Comparison of ENCODE assay signal across 17 cellular contexts in the genomic region with DNA sequence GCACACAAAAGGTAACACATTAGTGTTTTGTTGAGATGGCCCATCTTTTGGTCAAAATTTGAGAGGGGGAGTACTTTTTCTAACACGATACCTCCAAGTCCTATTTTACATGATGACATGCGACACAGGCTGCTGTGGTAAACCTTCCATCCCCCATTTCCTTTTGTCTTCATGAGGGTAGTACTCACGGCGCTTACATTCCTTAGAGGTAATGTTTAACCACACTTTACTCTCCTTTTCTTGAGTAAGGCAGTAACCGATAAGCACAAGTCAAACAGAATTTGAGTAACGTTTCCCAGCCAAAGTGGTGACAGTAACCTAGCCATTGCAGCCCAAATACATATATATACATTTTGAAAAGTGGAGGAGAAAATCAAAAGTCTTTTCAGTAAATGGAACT. TPM values are rescaled to one million over a fixed set of nuclear protein-coding genes. Genes with fewer than 3 reads are reported as not detected.
DNase-seq lines count a peak whose midpoint lies in the region; ATAC-seq, FAIRE-seq and TF ChIP-seq lines count a peak whose summit lies in the region.
"Had no signal": no experiment of that assay in that cellular context is flagged by ENCODE, and none has a peak within 500 bp of the region (broad histone marks: within the 10 kb centered on the region; RNA-seq: fewer than 3 reads in every experiment).

No MANE protein-coding gene starts in this region.

- FAIRE-seq in bronchial epithelial cell (lab: Jason Lieb, UNC): peak; percentile 50
- FAIRE-seq: frontal cortex had no signal

- H3K27me3 ChIP-seq in bronchial epithelial cell (ENCODE audit: control insufficient read depth, insufficient read depth, low read length): no peaks in the 10 kb centered on the region
- no peaks in the 10 kb centered on the region for H3K27me3 ChIP-seq in upper lobe of right lung

- H3K9me3 Mint-ChIP-seq in activated CD8-positive, alpha-beta T cell treated with anti-CD3 and anti-CD28 coated beads for 36 hours: no peaks in the 10 kb centered on the region
- no peaks in the 10 kb centered on the region for H3K9me3 Mint-ChIP-seq in activated CD8-positive, alpha-beta T cell treated with anti-CD3 and anti-CD28 coated beads, Interleukin-2, amount 10 ng/mL, durations not matched to agents 7 days and 5 days (ENCODE audit: insufficient read depth)
- H3K9me3 Mint-ChIP-seq: CD8-positive, alpha-beta memory T cell; neural crest cell had no signal

- CTCF ChIA-PET in activated CD8-positive, alpha-beta T cell treated with anti-CD3 and anti-CD28 coated beads for 36 hours (lab: Charles Lee): no interaction called here
- CTCF ChIA-PET in activated CD8-positive, alpha-beta T cell treated with anti-CD3 and anti-CD28 coated beads, Interleukin-2, amount 10 ng/mL, durations not matched to agents 7 days and 5 days (lab: Charles Lee): no interaction called here

- H3K4me1 Mint-ChIP-seq in activated CD8-positive, alpha-beta T cell treated with anti-CD3 and anti-CD28 coated beads for 36 hours (ENCODE audit: low read depth): peaks cover 5% of the 10 kb centered on the region
- peaks cover 13% of the 10 kb centered on the region for H3K4me1 Mint-ChIP-seq in activated CD8-positive, alpha-beta T cell treated with anti-CD3 and anti-CD28 coated beads, Interleukin-2, amount 10 ng/mL, durations not matched to agents 7 days and 5 days (ENCODE audit: low read depth)
- H3K4me1 Mint-ChIP-seq: CD8-positive, alpha-beta memory T cell; neural crest cell had no signal

- H3K4me3 Mint-ChIP-seq in activated CD8-positive, alpha-beta T cell treated with anti-CD3 and anti-CD28 coated beads for 36 hours: no peak overlapping the region
- H3K4me3 Mint-ChIP-seq in activated CD8-positive, alpha-beta T cell treated with anti-CD3 and anti-CD28 coated beads, Interleukin-2, amount 10 ng/mL, durations not matched to agents 7 days and 5 days: no peak overlapping the region
- H3K4me3 Mint-ChIP-seq: CD8-positive, alpha-beta memory T cell; neural crest cell had no signal

- peaks cover 56% of the 10 kb centered on the region for H3K36me3 Mint-ChIP-seq in activated CD8-positive, alpha-beta T cell treated with anti-CD3 and anti-CD28 coated beads for 36 hours (ENCODE audit: low read depth)
- peaks cover 54% of the 10 kb centered on the region for H3K36me3 Mint-ChIP-seq in activated CD8-positive, alpha-beta T cell treated with anti-CD3 and anti-CD28 coated beads, Interleukin-2, amount 10 ng/mL, durations not matched to agents 7 days and 5 days (ENCODE audit: low read depth)

- intact Hi-C loops in activated CD8-positive, alpha-beta T cell treated with anti-CD3 and anti-CD28 coated beads for 36 hours (cut with micrococcal nuclease): no loop called here
- intact Hi-C loops in upper lobe of right lung (cut with DNase I): no loop called here

- DNase-seq in activated CD8-positive, alpha-beta T cell treated with anti-CD3 and anti-CD28 coated beads for 36 hours: no peak
- no peak for DNase-seq in activated CD8-positive, alpha-beta T cell treated with anti-CD3 and anti-CD28 coated beads, Interleukin-2, amount 10 ng/mL, durations not matched to agents 7 days and 5 days
- DNase-seq in bronchial epithelial cell (ENCODE audit: low read depth) (peak; percentile 66), left kidney (ENCODE audit: low read depth, low spot score) (peak; percentile 75), upper lobe of right lung (no peak)
- no peak for DNase-seq in stimulated activated naive CD4-positive, alpha-beta T cell treated with Interleukin-2 at 50 U/mL for 16 hours (lab: John Stamatoyannopoulos, UW)
- DNase-seq in activated CD4-positive, alpha-beta T cell treated with anti-CD3 and anti-CD28 coated beads, Interleukin-2, amount 50 U/mL, for 48 hours: no peak
- DNase-seq: 8988T; activated T-cell treated with anti-CD3 and anti-CD28 coated beads for 4 hours; CD8-positive, alpha-beta memory T cell; left cardiac atrium; NCI-H1092; NCI-H2227 treated with DMSO at 0.1 percent for 48 hours had no signal

- peaks cover 10% of the 10 kb centered on the region for H3K36me3 ChIP-seq in bronchial epithelial cell (ENCODE audit: control insufficient read depth, insufficient read depth, low read length)
- peaks cover 61% of the 10 kb centered on the region for H3K36me3 ChIP-seq in upper lobe of right lung

- H3K4me1 ChIP-seq in upper lobe of right lung: peaks cover 8% of the 10 kb centered on the region

- no peak overlapping the region for H3K4me3 ChIP-seq in bronchial epithelial cell (ENCODE audit: low read depth, low read length)
- no peak overlapping the region for H3K4me3 ChIP-seq in upper lobe of right lung
- H3K4me3 ChIP-seq: skin epidermis had no signal

- ATAC-seq in activated CD8-positive, alpha-beta T cell treated with anti-CD3 and anti-CD28 coated beads for 36 hours: peak; percentile 24
- no peak for ATAC-seq in activated CD8-positive, alpha-beta T cell treated with anti-CD3 and anti-CD28 coated beads, Interleukin-2, amount 10 ng/mL, durations not matched to agents 7 days and 5 days
- ATAC-seq in upper lobe of right lung: peak; percentile 92
- ATAC-seq in GM21528 (IDR thresholded peaks at IDR 0.05; ENCODE audit: low FRiP score, unreplicated experiment): no peak
- ATAC-seq: left cardiac atrium had no signal

- H3K27ac ChIP-seq in upper lobe of right lung: peak overlapping the region; percentile 62
- H3K27ac ChIP-seq: skin epidermis had no signal

- no peaks in the 10 kb centered on the region for H3K27me3 Mint-ChIP-seq in activated CD8-positive, alpha-beta T cell treated with anti-CD3 and anti-CD28 coated beads for 36 hours
- no peaks in the 10 kb centered on the region for H3K27me3 Mint-ChIP-seq in activated CD8-positive, alpha-beta T cell treated with anti-CD3 and anti-CD28 coated beads, Interleukin-2, amount 10 ng/mL, durations not matched to agents 7 days and 5 days (ENCODE audit: low read depth)
- H3K27me3 Mint-ChIP-seq: CD8-positive, alpha-beta memory T cell had no signal

- POLR2A ChIA-PET in activated CD8-positive, alpha-beta T cell treated with anti-CD3 and anti-CD28 coated beads for 36 hours (lab: Charles Lee): no interaction called here
- POLR2A ChIA-PET in activated CD8-positive, alpha-beta T cell treated with anti-CD3 and anti-CD28 coated beads, Interleukin-2, amount 10 ng/mL, durations not matched to agents 7 days and 5 days (lab: Charles Lee): no interaction called here

- no peak for TF ChIP-seq CTCF in activated CD8-positive, alpha-beta T cell treated with anti-CD3 and anti-CD28 coated beads for 36 hours (IDR thresholded peaks at IDR 0.05)
- no peak for TF ChIP-seq CTCF in bronchial epithelial cell (IDR thresholded peaks at IDR 0.05; ENCODE audit: insufficient read depth, low read length, severe bottlenecking)
- TF ChIP-seq CTCF in upper lobe of right lung (IDR thresholded peaks at IDR 0.05): no peak

- no peaks in the 10 kb centered on the region for H3K9me3 ChIP-seq in upper lobe of right lung

- peak overlapping the region; percentile 17 for H3K27ac Mint-ChIP-seq in activated CD8-positive, alpha-beta T cell treated with anti-CD3 and anti-CD28 coated beads for 36 hours
- H3K27ac Mint-ChIP-seq in activated CD8-positive, alpha-beta T cell treated with anti-CD3 and anti-CD28 coated beads, Interleukin-2, amount 10 ng/mL, durations not matched to agents 7 days and 5 days: no peak overlapping the region

RNA-seq across cellular contexts. Expression of a gene that starts 35.8 kb away (rescaled TPM):
- under 1 TPM; 0.87 to 0.92 TPM for total RNA-seq in activated CD8-positive, alpha-beta T cell treated with anti-CD3 and anti-CD28 coated beads for 36 hours
- under 1 TPM; 0.68 to 0.71 TPM for total RNA-seq in activated CD8-positive, alpha-beta T cell treated with anti-CD3 and anti-CD28 coated beads, Interleukin-2, amount 10 ng/mL, durations not matched to agents 7 days and 5 days
- total RNA-seq in bronchial epithelial cell (25.0 and 42.9 TPM in 2 replicates), upper lobe of right lung (15.6 TPM)

RNA-seq across cellular contexts. Expression of a gene that starts 48.3 kb away (rescaled TPM):
- total RNA-seq in activated CD8-positive, alpha-beta T cell treated with anti-CD3 and anti-CD28 coated beads for 36 hours: 10 to 100 TPM; 16.5 to 17.3 TPM
- 10 to 100 TPM; 14.0 to 19.5 TPM for total RNA-seq in activated CD8-positive, alpha-beta T cell treated with anti-CD3 and anti-CD28 coated beads, Interleukin-2, amount 10 ng/mL, durations not matched to agents 7 days and 5 days
- total RNA-seq in bronchial epithelial cell (6.6 and 9.2 TPM in 2 replicates), upper lobe of right lung (18.3 TPM)

RNA-seq across cellular contexts. Expression of a gene that starts 48.7 kb away (rescaled TPM):
- total RNA-seq in activated CD8-positive, alpha-beta T cell treated with anti-CD3 and anti-CD28 coated beads for 36 hours: 100 to 1,000 TPM in 1 of 2 experiments, 10 to 100 TPM in 1; 100.0 to 103 TPM
- total RNA-seq in activated CD8-positive, alpha-beta T cell treated with anti-CD3 and anti-CD28 coated beads, Interleukin-2, amount 10 ng/mL, durations not matched to agents 7 days and 5 days: 10 to 100 TPM; 81.8 to 94.7 TPM
- 222 and 317 TPM in 2 replicates for total RNA-seq in bronchial epithelial cell
- 44.6 TPM for total RNA-seq in upper lobe of right lung

RNA-seq across cellular contexts. Expression of a gene that starts 59.2 kb away (rescaled TPM):
- 10 to 100 TPM; 21.0 to 24.4 TPM for total RNA-seq in activated CD8-positive, alpha-beta T cell treated with anti-CD3 and anti-CD28 coated beads for 36 hours
- 10 to 100 TPM; 16.9 to 20.2 TPM for total RNA-seq in activated CD8-positive, alpha-beta T cell treated with anti-CD3 and anti-CD28 coated beads, Interleukin-2, amount 10 ng/mL, durations not matched to agents 7 days and 5 days
- total RNA-seq in bronchial epithelial cell: 11.1 and 11.6 TPM in 2 replicates
- total RNA-seq in upper lobe of right lung: 17.4 TPM

RNA-seq across cellular contexts. Expression of a gene that starts 59.4 kb away (rescaled TPM):
- total RNA-seq in activated CD8-positive, alpha-beta T cell treated with anti-CD3 and anti-CD28 coated beads for 36 hours: 1 to 10 TPM; 1.1 to 1.6 TPM
- 1 to 10 TPM in 1 of 2 experiments, under 1 TPM in 1; 0.92 to 1.5 TPM for total RNA-seq in activated CD8-positive, alpha-beta T cell treated with anti-CD3 and anti-CD28 coated beads, Interleukin-2, amount 10 ng/mL, durations not matched to agents 7 days and 5 days
- total RNA-seq in bronchial epithelial cell (0.13 and 0.53 TPM in 2 replicates), upper lobe of right lung (1.3 TPM)

Comparison
In these comparisons a context has a peak if more than half of its experiments do, and no peak if none do; other contexts are left out.
1. ATAC-seq: peak in activated CD8-positive, alpha-beta T cell treated with anti-CD3 and anti-CD28 coated beads for 36 hours (single experiment) and upper lobe of right lung (single experiment); none in activated CD8-positive, alpha-beta T cell treated with anti-CD3 and anti-CD28 coated beads, Interleukin-2, amount 10 ng/mL, durations not matched to agents 7 days and 5 days (single experiment) and GM21528 (single experiment).
2. DNase-seq: peak in bronchial epithelial cell (single experiment) and left kidney (single experiment); none in activated CD8-positive, alpha-beta T cell treated with anti-CD3 and anti-CD28 coated beads for 36 hours (single experiment), activated CD8-positive, alpha-beta T cell treated with anti-CD3 and anti-CD28 coated beads, Interleukin-2, amount 10 ng/mL, durations not matched to agents 7 days and 5 days (single experiment), upper lobe of right lung (single experiment), stimulated activated naive CD4-positive, alpha-beta T cell treated with Interleukin-2 at 50 U/mL for 16 hours (single experiment) and activated CD4-positive, alpha-beta T cell treated with anti-CD3 and anti-CD28 coated beads, Interleukin-2, amount 50 U/mL, for 48 hours (0 of 2).